Comparison of ENCODE assay signal across 23 cellular contexts in genomic region chr4:38124961-38125360, GRCh38.
"Had no signal": no experiment of that assay in that cellular context is flagged by ENCODE, and none has a peak within 500 bp of the region (broad histone marks: within the 10 kb centered on the region; RNA-seq: fewer than 3 reads in every experiment).

No MANE protein-coding gene starts in this region.

- H3K36me3 ChIP-seq: cardiac muscle cell had no signal

- H3K9me3 ChIP-seq: ascending aorta, Peyer's patch, SJCRH30, SK-N-SH had no signal

- H3K9me2 ChIP-seq: SK-N-SH had no signal

- DNase-seq: activated CD4-positive, alpha-beta T cell treated with anti-CD3 and anti-CD28 coated beads for 48 hours; activated CD4-positive, alpha-beta T cell treated with anti-CD3 and anti-CD28 coated beads, Interleukin-2, amount 50 U/mL, for 4 hours; activated CD4-positive, CD25-positive, alpha-beta regulatory T cell treated with anti-CD3 and anti-CD28 coated beads, Interleukin-2, amount 50 U/mL, for 72 hours; activated CD8-positive, alpha-beta memory T cell treated with anti-CD3 and anti-CD28 coated beads, Interleukin-2, amount 50 U/mL, for 48 hours; activated CD8-positive, alpha-beta T cell treated with anti-CD3 and anti-CD28 coated beads, Interleukin-2, amount 10 ng/mL, durations not matched to agents 7 days and 5 days; activated naive CD4-positive, alpha-beta T cell; activated T-cell treated with anti-CD3 and anti-CD28 coated beads, Interleukin-2, amount 50 U/mL, for 1 hour; amniotic stem cell; KBM-7; NCI-H1048; NCI-H146; NCI-H187 treated with DMSO at 0.1 percent for 48 hours; NCI-H2081 treated with DMSO at 0.1 percent for 48 hours; NCI-H446; NCI-H524; Peyer's patch; Right ventricle myocardium superior; SJCRH30; SK-N-SH; SW 1271 had no signal

- H3K27ac ChIP-seq: ascending aorta, cardiac muscle cell, Peyer's patch, RWPE1, SJCRH30 had no signal

- H3K4me2 ChIP-seq: SK-N-SH had no signal

- H3K27me3 ChIP-seq: ascending aorta, cardiac muscle cell, Peyer's patch, SJCRH30 had no signal

- H3K4me3 ChIP-seq: ascending aorta, cardiac muscle cell, Peyer's patch, SJCRH30 had no signal

- ATAC-seq: activated CD8-positive, alpha-beta T cell treated with anti-CD3 and anti-CD28 coated beads, Interleukin-2, amount 10 ng/mL, durations not matched to agents 7 days and 5 days had no signal
